In the genomic region with DNA sequence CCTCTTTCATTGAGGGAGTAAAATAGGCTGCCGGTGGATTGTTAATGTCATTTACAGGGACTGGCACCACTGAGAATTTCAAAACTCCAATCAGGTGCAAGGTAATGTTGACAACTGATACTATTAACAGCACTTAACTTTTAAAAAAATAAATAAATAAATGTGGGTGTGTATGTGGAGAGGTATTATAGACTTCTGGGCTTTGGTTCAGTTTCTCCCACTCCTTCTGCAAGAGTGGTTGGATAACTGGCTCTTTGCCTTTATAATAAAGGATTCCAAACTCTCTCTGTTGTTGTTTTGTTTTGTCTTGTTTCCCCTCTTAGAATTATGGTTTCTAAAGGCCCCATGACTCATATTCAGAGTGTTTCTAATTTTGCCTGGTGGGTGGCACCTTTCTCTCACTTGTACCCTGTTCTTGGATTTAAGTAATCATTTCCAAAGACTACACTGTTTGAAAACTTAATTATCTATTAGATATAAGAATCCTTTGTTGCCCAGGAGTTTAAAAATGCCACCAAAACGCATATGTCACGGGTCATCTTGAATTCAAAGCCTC, we compare ENCODE assay signal across 21 cellular contexts.
DNase-seq lines count a peak whose midpoint lies in the region; ATAC-seq, FAIRE-seq and TF ChIP-seq lines count a peak whose summit lies in the region.
"Had no signal": no experiment of that assay in that cellular context is flagged by ENCODE, and none has a peak within 500 bp of the region (broad histone marks: within the 10 kb centered on the region; RNA-seq: fewer than 3 reads in every experiment).

No MANE protein-coding gene starts in this region.

- ATAC-seq in GM19351 (IDR thresholded peaks at IDR 0.05; ENCODE audit: unreplicated experiment) (peak; percentile 35), HG03378 (IDR thresholded peaks at IDR 0.05; ENCODE audit: unreplicated experiment) (peak; percentile 52)
- ATAC-seq: activated naive CD8-positive, alpha-beta T cell treated with anti-CD3 and anti-CD28 coated beads, Interleukin-2, amount 50 U/mL, for 24 hours; Right ventricle myocardium inferior had no signal

- H3K27me3 ChIP-seq in bronchial epithelial cell (ENCODE audit: control insufficient read depth, insufficient read depth, low read length) (peaks cover 1% of the 10 kb centered on the region), smooth muscle cell (ENCODE audit: low read depth) (no peaks in the 10 kb centered on the region)
- H3K27me3 ChIP-seq: MG63, sigmoid colon had no signal

- no peak overlapping the region for H3K27ac ChIP-seq in smooth muscle cell (ENCODE audit: low read depth)
- H3K27ac ChIP-seq: sigmoid colon, WERI-Rb-1 had no signal

- DNase-seq in GM12891 (ENCODE audit: insufficient read length, low spot score) (no peak), bronchial epithelial cell (ENCODE audit: low read depth) (peak; percentile 5), smooth muscle cell (lab: John Stamatoyannopoulos, UW; ENCODE audit: unreplicated experiment) (no peak), NCI-H146 (lab: John Stamatoyannopoulos, UW) (no peak)
- no peak for DNase-seq in activated naive CD4-positive, alpha-beta T cell treated with anti-CD3 and anti-CD28 coated beads, Interleukin-2, amount 50 U/mL, for 16 hours
- DNase-seq: activated CD8-positive, alpha-beta memory T cell treated with anti-CD3 and anti-CD28 coated beads for 24 hours; activated naive CD8-positive, alpha-beta T cell treated with anti-CD3 and anti-CD28 coated beads, Interleukin-2, amount 50 U/mL, for 24 hours; central memory CD4-positive, alpha-beta T cell; effector CD8-positive, alpha-beta T cell; GF-D8; left cardiac atrium; MG63; sigmoid colon; stimulated activated CD4-positive, alpha-beta T cell treated with anti-CD3 and anti-CD28 coated beads, Interleukin-2, amount 100 ng/mL, for 48 hours; T-helper 1 cell; WERI-Rb-1 had no signal

- no peak overlapping the region for H2AFZ ChIP-seq in smooth muscle cell (ENCODE audit: low read depth)

- H3K9me3 ChIP-seq in smooth muscle cell (replicated peaks; ENCODE audit: low read depth) = no peaks in the 10 kb centered on the region
- H3K9me3 ChIP-seq: HAP-1, MG63, sigmoid colon had no signal

- H3F3A ChIP-seq in smooth muscle cell (ENCODE audit: low read depth) = no peaks in the 10 kb centered on the region

- WGBS in smooth muscle cell (ENCODE audit: low lambda C conversion rate) = 93% methylated on average over 3 of the region's 3 CpGs

- H4K20me1 ChIP-seq in smooth muscle cell (ENCODE audit: low read depth) = no peaks in the 10 kb centered on the region

- no peak for TF ChIP-seq CTCF in bronchial epithelial cell (IDR thresholded peaks at IDR 0.05; ENCODE audit: insufficient read depth, low read length, severe bottlenecking)
- no peak for TF ChIP-seq CTCF in smooth muscle cell (IDR thresholded peaks at IDR 0.05; ENCODE audit: borderline replicate concordance, insufficient read depth, poor library complexity, severe bottlenecking)

- no peaks in the 10 kb centered on the region for H3K79me2 ChIP-seq in smooth muscle cell (ENCODE audit: low read depth)

- FAIRE-seq in GM12891 (lab: Jason Lieb, UNC) (peak; percentile 5), bronchial epithelial cell (lab: Jason Lieb, UNC) (no peak)
- FAIRE-seq: D721Med had no signal

- H3K4me2 ChIP-seq in smooth muscle cell = no peak overlapping the region

- H3K36me3 ChIP-seq in bronchial epithelial cell (ENCODE audit: control insufficient read depth, insufficient read depth, low read length) (no peaks in the 10 kb centered on the region), smooth muscle cell (ENCODE audit: low read depth) (no peaks in the 10 kb centered on the region)
- H3K36me3 ChIP-seq: HAP-1, MG63, sigmoid colon, WERI-Rb-1 had no signal

- H3K9ac ChIP-seq in smooth muscle cell (ENCODE audit: low read depth) = no peak overlapping the region

- H3K4me3 ChIP-seq in bronchial epithelial cell (ENCODE audit: low read depth, low read length) (no peak overlapping the region), smooth muscle cell (no peak overlapping the region)
- H3K4me3 ChIP-seq: HAP-1, MG63, sigmoid colon had no signal

- TF ChIP-seq POLR2A in GM12891 (IDR thresholded peaks at IDR 0.05; ENCODE audit: low read depth, low read length) = no peak

- peaks cover 4% of the 10 kb centered on the region for H3K4me1 ChIP-seq in smooth muscle cell (ENCODE audit: low read depth)
- H3K4me1 ChIP-seq: sigmoid colon had no signal

TF ChIP-seq in GM12891, 5 proteins besides CTCF, POLR2A, EP300 and RAD21:
- TF ChIP-seq TAF1 (IDR thresholded peaks at IDR 0.05; ENCODE audit: low read depth, low read length) (no peak), PAX5 (IDR thresholded peaks at IDR 0.05; ENCODE audit: insufficient read depth, low read length, severe bottlenecking) (no peak), SPI1 (IDR thresholded peaks at IDR 0.05; ENCODE audit: low read depth, low read length) (no peak), POU2F2 (IDR thresholded peaks at IDR 0.05; ENCODE audit: low read depth, low read length) (no peak), POLR2AphosphoS5 (IDR thresholded peaks at IDR 0.05; ENCODE audit: low read depth, low read length) (no peak)
TF ChIP-seq in GM12891: peak in this region for 0.
